ENCODE assay signal across 1 cellular context in genomic region chr6:148272084-148272483, GRCh38.
TF ChIP-seq lines count a peak whose summit lies in the region.

No MANE protein-coding gene starts in this region.

TF ChIP-seq in GM23338, 12 proteins besides CTCF, POLR2A, EP300 and RAD21 (continued from another document):
- TF ChIP-seq ZNF462 (CRISPR knock-in tag; IDR thresholded peaks at IDR 0.05): no peak
- TF ChIP-seq ZNF114 (CRISPR knock-in tag; IDR thresholded peaks at IDR 0.05): no peak
- TF ChIP-seq STAT1 (IDR thresholded peaks at IDR 0.05; ENCODE audit: unreplicated experiment): no peak
